ENCODE assay signal across 12 cellular contexts in genomic region chr2:173400760-173401159, GRCh38. TPM values are rescaled to one million over a fixed set of nuclear protein-coding genes. Genes with fewer than 3 reads are reported as not detected.
A peak's percentile ranks its signal among the peaks of the same experiment; 100 is the strongest.
DNase-seq lines count a peak whose midpoint lies in the region; ATAC-seq and TF ChIP-seq lines count a peak whose summit lies in the region.
"Had no signal": no experiment of that assay in that cellular context is flagged by ENCODE, and none has a peak within 500 bp of the region (broad histone marks: within the 10 kb centered on the region; RNA-seq: fewer than 3 reads in every experiment).

No MANE protein-coding gene starts in this region.

- H3K4me3 ChIP-seq in Loucy (ENCODE audit: low read length, poor library complexity, severe bottlenecking) (no peak overlapping the region), WI38 (ENCODE audit: low read depth, low read length) (no peak overlapping the region), thyroid gland (replicated peaks in 1 of 3) (no peak overlapping the region), upper lobe of left lung (no peak overlapping the region)
- H3K4me3 ChIP-seq: BLaER1 treated with 17β-estradiol and CSF1 and Interleukin-3, amounts not matched to agents 10 nM and 100 nM had no signal

- TF ChIP-seq POLR2A in thyroid gland (IDR thresholded peaks at IDR 0.05), result no peak
- no peak for TF ChIP-seq POLR2A in upper lobe of left lung (IDR thresholded peaks at IDR 0.05)

- H3K36me3 ChIP-seq in Loucy (ENCODE audit: insufficient read depth, low read length), result no peaks in the 10 kb centered on the region
- no peaks in the 10 kb centered on the region for H3K36me3 ChIP-seq in thyroid gland
- H3K36me3 ChIP-seq in upper lobe of left lung, result no peaks in the 10 kb centered on the region
- H3K36me3 ChIP-seq: BLaER1 treated with 17β-estradiol and CSF1 and Interleukin-3, amounts not matched to agents 10 nM and 100 nM had no signal

- ATAC-seq in HG03432 (IDR thresholded peaks at IDR 0.05; ENCODE audit: unreplicated experiment) (no peak), upper lobe of left lung (ENCODE audit: low FRiP score in 2 of 2) (no peak)
- ATAC-seq: naive thymus-derived CD8-positive, alpha-beta T cell had no signal

- H3K9me2 ChIP-seq in Loucy (replicated peaks; ENCODE audit: low read depth, low read length), result no peaks in the 10 kb centered on the region

- no peaks in the 10 kb centered on the region for H3F3A ChIP-seq in Loucy (ENCODE audit: low read depth)

- no peak for TF ChIP-seq EP300 in upper lobe of left lung (IDR thresholded peaks at IDR 0.05)

- no peaks in the 10 kb centered on the region for H3K79me2 ChIP-seq in Loucy (ENCODE audit: insufficient read depth, low read length)

- H3K4me3 Mint-ChIP-seq in progenitor cell of endocrine pancreas (ENCODE audit: low read depth), result no peak overlapping the region
- H3K4me3 Mint-ChIP-seq: naive thymus-derived CD8-positive, alpha-beta T cell had no signal

- H3K27me3 Mint-ChIP-seq in progenitor cell of endocrine pancreas, result peaks cover 68% of the 10 kb centered on the region

- H3K36me3 Mint-ChIP-seq in progenitor cell of endocrine pancreas (ENCODE audit: insufficient read depth), result no peaks in the 10 kb centered on the region
- H3K36me3 Mint-ChIP-seq: naive thymus-derived CD8-positive, alpha-beta T cell had no signal

- H3K4me1 Mint-ChIP-seq in progenitor cell of endocrine pancreas (ENCODE audit: low read depth), result peaks cover 9% of the 10 kb centered on the region

- TF ChIP-seq CTCF in Loucy (conservative IDR thresholded peaks at IDR 0.05; ENCODE audit: low read length), result peak; percentile 73
- TF ChIP-seq CTCF in WI38 (IDR thresholded peaks at IDR 0.05; ENCODE audit: low read depth, low read length), result peak; percentile 22; the same call in 1 of the 2 replicates
- peak; percentile 37 for TF ChIP-seq CTCF in progenitor cell of endocrine pancreas (IDR thresholded peaks at IDR 0.05; ENCODE audit: unreplicated experiment)
- no peak for TF ChIP-seq CTCF in thyroid gland (IDR thresholded peaks at IDR 0.05)
- TF ChIP-seq CTCF in upper lobe of left lung (IDR thresholded peaks at IDR 0.05), result no peak

- peak; percentile 36 for DNase-seq in NCI-H2227 (lab: John Stamatoyannopoulos, UW; ENCODE audit: unreplicated experiment)
- DNase-seq in NCI-H2227 treated with DMSO at 0.1 percent for 48 hours (lab: John Stamatoyannopoulos, UW), result no peak
- no peak for DNase-seq in progenitor cell of endocrine pancreas (ENCODE audit: low spot score, unreplicated experiment)
- no peak for DNase-seq in thyroid gland
- no peak for DNase-seq in upper lobe of left lung
- DNase-seq: activated CD8-positive, alpha-beta memory T cell treated with anti-CD3 and anti-CD28 coated beads, Interleukin-2, amount 50 U/mL, for 48 hours; naive thymus-derived CD8-positive, alpha-beta T cell; NCI-H2029 treated with DMSO at 0.1 percent for 48 hours had no signal

- H3K9me3 ChIP-seq in Loucy (ENCODE audit: insufficient read depth, low read depth, low read length), result no peaks in the 10 kb centered on the region
- no peaks in the 10 kb centered on the region for H3K9me3 ChIP-seq in thyroid gland
- H3K9me3 ChIP-seq in upper lobe of left lung, result no peaks in the 10 kb centered on the region

- peaks cover 12% of the 10 kb centered on the region for H3K4me1 ChIP-seq in Loucy (ENCODE audit: insufficient read depth, low read length, poor library complexity, severe bottlenecking)
- no peaks in the 10 kb centered on the region for H3K4me1 ChIP-seq in thyroid gland
- H3K4me1 ChIP-seq in upper lobe of left lung, result peaks cover 3 to 10% (median 8%) of the 10 kb centered on the region in 4 donors

- peak overlapping the region; percentile 85 for H2AFZ ChIP-seq in Loucy (ENCODE audit: low read length)

- 33 to 47% methylated on average over 4 of the region's 4 CpGs for WGBS in thyroid gland, 2 donors
- 13 to 17% methylated on average over 4 of the region's 4 CpGs for WGBS in upper lobe of left lung, 2 donors

- intact Hi-C loops in thyroid gland (cut with DNase I), result loop anchor here (5.0 kb wide), 1 partner anchor 942 kb away; no protein-coding TSS in a partner anchor

- H3K9ac ChIP-seq in Loucy (ENCODE audit: low read depth, low read length, poor library complexity, severe bottlenecking), result no peak overlapping the region
- H3K9ac ChIP-seq: BLaER1 treated with 17β-estradiol and CSF1 and Interleukin-3, amounts not matched to agents 10 nM and 100 nM had no signal

- no peaks in the 10 kb centered on the region for H3K9me3 Mint-ChIP-seq in progenitor cell of endocrine pancreas (ENCODE audit: low read depth)
- H3K9me3 Mint-ChIP-seq: naive thymus-derived CD8-positive, alpha-beta T cell had no signal

- H3K4me2 ChIP-seq in Loucy (ENCODE audit: low read depth, low read length, poor library complexity, severe bottlenecking), result peak overlapping the region; percentile 3
- H3K4me2 ChIP-seq: BLaER1 treated with 17β-estradiol and CSF1 and Interleukin-3, amounts not matched to agents 10 nM and 100 nM had no signal

- H3K27ac ChIP-seq in thyroid gland, result no peak overlapping the region
- no peak overlapping the region for H3K27ac ChIP-seq in upper lobe of left lung
- H3K27ac ChIP-seq: BLaER1 treated with 17β-estradiol and CSF1 and Interleukin-3, amounts not matched to agents 10 nM and 100 nM had no signal

- H4K20me1 ChIP-seq in Loucy (ENCODE audit: insufficient read depth, low read length, poor library complexity, severe bottlenecking), result no peaks in the 10 kb centered on the region
- H4K20me1 ChIP-seq: BLaER1 treated with 17β-estradiol and CSF1 and Interleukin-3, amounts not matched to agents 10 nM and 100 nM had no signal

- no peaks in the 10 kb centered on the region for H3K27me3 ChIP-seq in Loucy (ENCODE audit: insufficient read depth, low read length, poor library complexity, severe bottlenecking)
- H3K27me3 ChIP-seq in thyroid gland, result no peaks in the 10 kb centered on the region
- peaks cover 0 to 19% (median 0%) of the 10 kb centered on the region in 4 donors for H3K27me3 ChIP-seq in upper lobe of left lung

- no peak overlapping the region for H3K27ac Mint-ChIP-seq in progenitor cell of endocrine pancreas
- H3K27ac Mint-ChIP-seq: naive thymus-derived CD8-positive, alpha-beta T cell had no signal

RNA-seq across cellular contexts. Expression of gene CDCA7, which starts 46.1 kb away (rescaled TPM):
- total RNA-seq in progenitor cell of endocrine pancreas (19.3 and 22.3 TPM in 2 replicates), thyroid gland (under 1 TPM in 2 of 4 donors, not detected in 2; 0.11 to 0.54 TPM), upper lobe of left lung (1 to 10 TPM in 3 of 6 donors, under 1 TPM in 2, not detected in 1; 0.46 to 3.1 (median 1.0) TPM)

Comparison
In these comparisons a context has a peak if more than half of its experiments do, and no peak if none do; other contexts are left out.
1. CTCF ChIP-seq: peak in Loucy (single experiment), WI38 (single experiment) and progenitor cell of endocrine pancreas (single experiment); none in thyroid gland (0 of 6) and upper lobe of left lung (0 of 6).